ENCODE assay signal across 29 cellular contexts in genomic region chr12:78672033-78672432, GRCh38.
"Had no signal": no experiment of that assay in that cellular context is flagged by ENCODE, and none has a peak within 500 bp of the region (broad histone marks: within the 10 kb centered on the region; RNA-seq: fewer than 3 reads in every experiment).

No MANE protein-coding gene starts in this region.

- H3K27ac ChIP-seq: body of pancreas, Peyer's patch, RWPE1, SJSA1 had no signal

- H3K4me1 Mint-ChIP-seq: activated B cell treated with CpG ODN at 0.5 μM for 24 hours; activated CD4-positive, alpha-beta T cell treated with anti-CD3 and anti-CD28 coated beads, Interleukin-2, amount 10 ng/mL, durations not matched to agents 24 days and 14 days; activated naive CD4-positive, alpha-beta T cell treated with anti-CD3 and anti-CD28 coated beads, Interleukin-2, amount 10 ng/mL, durations not matched to agents 7 days and 5 days; activated naive CD8-positive, alpha-beta T cell treated with anti-CD3 and anti-CD28 coated beads, Interleukin-2, amount 10 ng/mL, durations not matched to agents 7 days and 5 days; activated T-helper 17 cell treated with anti-CD3 and anti-CD28 coated beads, Interleukin-2, amount 50 U/mL, for 72 hours; central memory CD8-positive, alpha-beta T cell; T-helper 17 cell had no signal

- H3K9me3 Mint-ChIP-seq: activated B cell treated with CpG ODN at 0.5 μM for 24 hours; activated CD4-positive, alpha-beta T cell treated with anti-CD3 and anti-CD28 coated beads, Interleukin-2, amount 10 ng/mL, durations not matched to agents 24 days and 14 days; activated naive CD8-positive, alpha-beta T cell treated with anti-CD3 and anti-CD28 coated beads, Interleukin-2, amount 10 ng/mL, durations not matched to agents 7 days and 5 days had no signal

- ATAC-seq: activated T-helper 17 cell treated with anti-CD3 and anti-CD28 coated beads, Interleukin-2, amount 50 U/mL, for 72 hours; body of pancreas; K562; T-helper 17 cell had no signal

- H3K27ac Mint-ChIP-seq: activated B cell treated with CpG ODN at 0.5 μM for 24 hours; activated CD4-positive, alpha-beta T cell treated with anti-CD3 and anti-CD28 coated beads, Interleukin-2, amount 10 ng/mL, durations not matched to agents 24 days and 14 days; activated naive CD8-positive, alpha-beta T cell treated with anti-CD3 and anti-CD28 coated beads, Interleukin-2, amount 10 ng/mL, durations not matched to agents 7 days and 5 days; activated T-helper 17 cell treated with anti-CD3 and anti-CD28 coated beads, Interleukin-2, amount 50 U/mL, for 72 hours; T-helper 17 cell had no signal

- H3K27me3 Mint-ChIP-seq: activated B cell treated with CpG ODN at 0.5 μM for 24 hours; activated CD4-positive, alpha-beta T cell treated with anti-CD3 and anti-CD28 coated beads, Interleukin-2, amount 10 ng/mL, durations not matched to agents 24 days and 14 days; activated naive CD4-positive, alpha-beta T cell treated with anti-CD3 and anti-CD28 coated beads, Interleukin-2, amount 10 ng/mL, durations not matched to agents 7 days and 5 days; activated naive CD8-positive, alpha-beta T cell treated with anti-CD3 and anti-CD28 coated beads, Interleukin-2, amount 10 ng/mL, durations not matched to agents 7 days and 5 days; activated T-helper 17 cell treated with anti-CD3 and anti-CD28 coated beads, Interleukin-2, amount 50 U/mL, for 72 hours; central memory CD8-positive, alpha-beta T cell; T-helper 17 cell had no signal

- H3K4me1 ChIP-seq: body of pancreas, Peyer's patch had no signal

- H3K9me3 ChIP-seq: body of pancreas, Peyer's patch, SJSA1 had no signal

- H3K4me3 ChIP-seq: body of pancreas, K562, Peyer's patch, SJSA1 had no signal

- H3K27me3 ChIP-seq: body of pancreas, Peyer's patch, SJSA1 had no signal

- H3K36me3 ChIP-seq: Peyer's patch, SJSA1 had no signal

- DNase-seq: activated B cell treated with CpG ODN at 0.5 μM for 24 hours; activated CD4-positive, alpha-beta T cell treated with anti-CD3 and anti-CD28 coated beads for 1 hour; activated CD4-positive, alpha-beta T cell treated with anti-CD3 and anti-CD28 coated beads, Interleukin-2, amount 10 ng/mL, durations not matched to agents 24 days and 14 days; activated CD4-positive, alpha-beta T cell treated with anti-CD3 and anti-CD28 coated beads, Interleukin-2, amount 50 U/mL, for 48 hours; activated gamma-delta T cell treated with Interleukin-2 at 50 U/mL for 16 hours; activated naive CD4-positive, alpha-beta T cell treated with anti-CD3 and anti-CD28 coated beads, Interleukin-2, amount 10 ng/mL, durations not matched to agents 7 days and 5 days; activated naive CD8-positive, alpha-beta T cell treated with anti-CD3 and anti-CD28 coated beads, Interleukin-2, amount 10 ng/mL, durations not matched to agents 7 days and 5 days; activated T-cell treated with anti-CD3 and anti-CD28 coated beads for 4 hours; activated T-cell treated with anti-CD3 and anti-CD28 coated beads, Interleukin-2, amount 50 U/mL, for 48 hours; aorta; body of pancreas; Karpas-422; MM.1S; NCI-H1105; NCI-H1436; NCI-H1694 treated with DMSO at 0.1 percent for 48 hours; NCI-H2029 treated with DMSO at 0.1 percent for 48 hours; NCI-H2171 treated with DMSO at 0.1 percent for 48 hours; NCI-H526 treated with DMSO at 0.1 percent for 48 hours; NK-92 treated with Interleukin-12 subunit alpha and Interleukin-12 subunit beta, amount 100 ng/mL, for 24 hours; Peyer's patch; Right ventricle myocardium superior; T-helper 17 cell; T-helper 9 cell had no signal

- H3K36me3 Mint-ChIP-seq: activated naive CD4-positive, alpha-beta T cell treated with anti-CD3 and anti-CD28 coated beads, Interleukin-2, amount 10 ng/mL, durations not matched to agents 7 days and 5 days; activated naive CD8-positive, alpha-beta T cell treated with anti-CD3 and anti-CD28 coated beads, Interleukin-2, amount 10 ng/mL, durations not matched to agents 7 days and 5 days had no signal

- H3K4me3 Mint-ChIP-seq: activated B cell treated with CpG ODN at 0.5 μM for 24 hours; activated CD4-positive, alpha-beta T cell treated with anti-CD3 and anti-CD28 coated beads, Interleukin-2, amount 10 ng/mL, durations not matched to agents 24 days and 14 days; activated naive CD4-positive, alpha-beta T cell treated with anti-CD3 and anti-CD28 coated beads, Interleukin-2, amount 10 ng/mL, durations not matched to agents 7 days and 5 days; activated naive CD8-positive, alpha-beta T cell treated with anti-CD3 and anti-CD28 coated beads, Interleukin-2, amount 10 ng/mL, durations not matched to agents 7 days and 5 days; activated T-helper 17 cell treated with anti-CD3 and anti-CD28 coated beads, Interleukin-2, amount 50 U/mL, for 72 hours; central memory CD8-positive, alpha-beta T cell; T-helper 17 cell had no signal
